Comparison of ENCODE assay signal across 8 cellular contexts in the genomic region with DNA sequence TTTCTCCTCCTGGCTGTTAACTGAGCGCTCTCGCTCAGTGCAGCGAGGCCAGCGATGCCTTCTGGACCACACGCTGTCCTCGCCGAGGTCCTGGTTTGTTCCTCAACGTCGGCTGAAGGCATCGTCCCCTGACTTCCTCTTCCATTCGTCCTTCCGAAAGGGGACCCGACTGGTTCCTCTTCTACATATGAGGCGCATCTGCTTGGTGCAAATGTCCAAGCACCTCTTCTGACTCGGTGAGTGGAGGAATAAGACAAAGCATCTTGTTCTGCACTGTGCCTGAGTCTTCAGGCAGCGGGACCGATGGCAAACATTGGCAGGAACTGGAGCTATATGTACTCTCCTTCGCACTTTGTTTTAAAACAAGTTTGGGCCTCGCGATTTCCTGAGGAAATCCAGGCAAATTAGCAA. TPM values are rescaled to one million over a fixed set of nuclear protein-coding genes. Genes with fewer than 3 reads are reported as not detected.
DNase-seq lines count a peak whose midpoint lies in the region; ATAC-seq and TF ChIP-seq lines count a peak whose summit lies in the region.

No MANE protein-coding gene starts in this region.

- no peaks in the 10 kb centered on the region for H3K9me3 ChIP-seq in mucosa of descending colon

- peaks cover 3% of the 10 kb centered on the region for H3K4me1 Mint-ChIP-seq in T-helper 2 cell treated with Interferon-gamma antibody and Interleukin-4, amounts not matched to agents 5 μg/mL and 100 μg/mL, for 36 hours (ENCODE audit: low read depth)

- H3K4me3 Mint-ChIP-seq in T-helper 2 cell treated with Interferon-gamma antibody and Interleukin-4, amounts not matched to agents 5 μg/mL and 100 μg/mL, for 36 hours: peak overlapping the region; percentile 79

- H3K4me1 ChIP-seq in mucosa of descending colon (ENCODE audit: low read depth): peaks cover 8% of the 10 kb centered on the region

- H3K36me3 ChIP-seq in mucosa of descending colon (ENCODE audit: low read depth): no peaks in the 10 kb centered on the region

- H3K4me3 ChIP-seq in HFF-Myc (replicated peaks; ENCODE audit: low read depth, low read length): peak overlapping the region; percentile 32
- peak overlapping the region; percentile 75 for H3K4me3 ChIP-seq in coronary artery
- no peak overlapping the region for H3K4me3 ChIP-seq in mucosa of descending colon

- ATAC-seq in mucosa of descending colon: no peak

- no peak overlapping the region for H3K27ac Mint-ChIP-seq in T-helper 2 cell treated with Interferon-gamma antibody and Interleukin-4, amounts not matched to agents 5 μg/mL and 100 μg/mL, for 36 hours

- H3K9me3 Mint-ChIP-seq in T-helper 2 cell treated with Interferon-gamma antibody and Interleukin-4, amounts not matched to agents 5 μg/mL and 100 μg/mL, for 36 hours: no peaks in the 10 kb centered on the region

- no peaks in the 10 kb centered on the region for H3K36me3 Mint-ChIP-seq in T-helper 2 cell treated with Interferon-gamma antibody and Interleukin-4, amounts not matched to agents 5 μg/mL and 100 μg/mL, for 36 hours (ENCODE audit: low read depth)

- no peak for DNase-seq in T-helper 2 cell treated with Interferon-gamma antibody and Interleukin-4, amounts not matched to agents 5 μg/mL and 100 μg/mL, for 36 hours (ENCODE audit: low spot score)
- DNase-seq in T-helper 2 cell (no peak), HFF-Myc (ENCODE audit: extremely low read depth, low read depth) (no peak), NCI-H748 treated with DMSO at 0.1 percent for 48 hours (lab: John Stamatoyannopoulos, UW) (peak; percentile 25), coronary artery (ENCODE audit: low spot score) (no peak), mucosa of descending colon (peak in 2 of 3 donors; percentile 23 to 34), NCI-H774 (lab: John Stamatoyannopoulos, UW) (no peak)
- no peak for DNase-seq in activated CD4-positive, CD25-positive, alpha-beta regulatory T cell (lab: John Stamatoyannopoulos, UW)

- peaks cover 71% of the 10 kb centered on the region for H3K27me3 Mint-ChIP-seq in T-helper 2 cell treated with Interferon-gamma antibody and Interleukin-4, amounts not matched to agents 5 μg/mL and 100 μg/mL, for 36 hours (ENCODE audit: low read depth)

- peak overlapping the region in 1 of 2 donors; percentile 78 for H3K27ac ChIP-seq in coronary artery

- intact Hi-C loops in mucosa of descending colon (cut with DNase I, micrococcal nuclease): no loop called here

- TF ChIP-seq CTCF in HFF-Myc (IDR thresholded peaks at IDR 0.05; ENCODE audit: low read depth, low read length, missing control alignments) (no peak), coronary artery (IDR thresholded peaks at IDR 0.05) (no peak), mucosa of descending colon (IDR thresholded peaks at IDR 0.05) (no peak)

RNA-seq across cellular contexts. Expression of a gene that starts 0.7 kb away (rescaled TPM):
- 10 to 100 TPM in 2 of 3 donors, 1 to 10 TPM in 1; 4.9 to 21.6 (median 16.8) TPM for total RNA-seq in mucosa of descending colon

Comparison
In these comparisons a context has a peak if more than half of its experiments do, and no peak if none do; other contexts are left out.
1. DNase-seq: peak in NCI-H748 treated with DMSO at 0.1 percent for 48 hours (single experiment) and mucosa of descending colon (2 of 3); none in T-helper 2 cell treated with Interferon-gamma antibody and Interleukin-4, amounts not matched to agents 5 μg/mL and 100 μg/mL, for 36 hours (single experiment), T-helper 2 cell (0 of 5), HFF-Myc (single experiment), coronary artery (single experiment), activated CD4-positive, CD25-positive, alpha-beta regulatory T cell (0 of 4) and NCI-H774 (single experiment).